In genomic region chr18:76808561-76808960, GRCh38 we compare ENCODE assay signal across 6 cellular contexts.
"Had no signal": no experiment of that assay in that cellular context is flagged by ENCODE, and none has a peak within 500 bp of the region (broad histone marks: within the 10 kb centered on the region; RNA-seq: fewer than 3 reads in every experiment).

No MANE protein-coding gene starts in this region.

- H3K4me3 ChIP-seq: GM23248, HAP-1, K562 had no signal

- ATAC-seq: HCT116, K562 had no signal

- H3K9me3 ChIP-seq: HAP-1 had no signal

- H2AFZ ChIP-seq: GM23248 had no signal

- H3K9ac ChIP-seq: GM23248 had no signal

- H3K36me3 ChIP-seq: HAP-1 had no signal

- DNase-seq: GM23248, IMR-90, KG1 had no signal

- H3K27ac ChIP-seq: GM23248 had no signal
